Comparison of ENCODE assay signal across 27 cellular contexts in the genomic region with DNA sequence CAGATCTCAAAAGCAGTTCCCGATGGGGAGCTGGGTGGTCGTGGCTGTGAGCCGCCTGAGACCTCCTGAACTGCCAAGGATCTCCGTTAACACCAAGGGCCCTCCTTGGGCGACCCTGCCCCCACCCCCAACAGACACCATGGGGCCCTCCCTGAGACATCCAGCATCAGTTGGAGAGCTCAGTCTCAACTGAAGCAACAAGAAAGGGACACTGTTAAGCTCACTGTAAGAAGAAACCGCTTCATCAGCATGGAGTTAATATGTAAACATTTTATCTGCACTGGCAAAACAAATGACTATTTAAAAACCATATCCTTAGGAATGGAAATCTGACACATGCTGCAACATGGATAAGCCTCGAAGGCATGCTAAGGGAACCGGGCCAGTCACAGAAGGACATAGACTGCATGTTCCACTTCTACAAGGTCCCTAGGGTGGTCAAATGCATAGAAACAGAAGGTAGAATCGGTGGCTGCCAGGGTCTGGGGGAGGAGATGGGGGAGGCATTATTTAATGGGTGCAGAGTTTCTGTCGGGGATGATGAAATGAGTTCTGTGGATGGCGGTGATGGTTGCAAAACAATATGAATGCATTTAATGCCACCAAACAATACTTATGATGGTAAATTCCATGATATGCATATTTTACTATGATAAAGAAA. TPM values are rescaled to one million over a fixed set of nuclear protein-coding genes. Genes with fewer than 3 reads are reported as not detected.
DNase-seq lines count a peak whose midpoint lies in the region; ATAC-seq, FAIRE-seq and TF ChIP-seq lines count a peak whose summit lies in the region.
"Had no signal": no experiment of that assay in that cellular context is flagged by ENCODE, and none has a peak within 500 bp of the region (broad histone marks: within the 10 kb centered on the region; RNA-seq: fewer than 3 reads in every experiment).

No MANE protein-coding gene starts in this region.

- H3K4me1 ChIP-seq in cardiac muscle cell (ENCODE audit: low read depth), result peaks cover 74% of the 10 kb centered on the region
- peaks cover 7% of the 10 kb centered on the region for H3K4me1 ChIP-seq in right cardiac atrium (ENCODE audit: control insufficient read depth, insufficient read depth, low read length)
- peaks cover 99% of the 10 kb centered on the region for H3K4me1 ChIP-seq in vagina
- H3K4me1 ChIP-seq: gastrocnemius medialis had no signal

- no peak overlapping the region for H3K4me3 Mint-ChIP-seq in neural crest cell
- H3K4me3 Mint-ChIP-seq: activated B cell treated with CpG ODN at 0.5 μM for 24 hours; activated CD4-positive, alpha-beta memory T cell treated with anti-CD3 and anti-CD28 coated beads, Interleukin-2, amount 10 ng/mL, durations not matched to agents 7 days and 5 days; activated naive CD4-positive, alpha-beta T cell treated with anti-CD3 and anti-CD28 coated beads, Interleukin-2, amount 10 ng/mL, durations not matched to agents 7 days and 5 days; activated T-cell treated with anti-CD3 and anti-CD28 coated beads, Interleukin-2, amount 50 U/mL, for 24 hours; CD4-positive, alpha-beta T cell; IgD-negative memory B cell; T-helper 1 cell treated with Interleukin-12 subunit alpha and Interleukin-12 subunit beta and Interleukin-4 antibody, amounts not matched to agents 30 μg/mL and 1 μg/mL, for 36 hours had no signal

- H3K4me1 Mint-ChIP-seq in neural crest cell, result peaks cover 64% of the 10 kb centered on the region

- DNase-seq in cardiac muscle cell (ENCODE audit: low read depth in 1 of 2, low spot score in 1 of 2) (no peak), right cardiac atrium (no peak), erythroblast (lab: John Stamatoyannopoulos, UW) (peak; percentile 23 to 35), neural crest cell (ENCODE audit: low read depth, low spot score) (no peak), vagina (ENCODE audit: extremely low spot score in 2 of 2) (no peak), frontal cortex (ENCODE audit: low spot score in 2 of 2) (no peak)
- no peak for DNase-seq in stimulated activated naive CD4-positive, alpha-beta T cell (lab: John Stamatoyannopoulos, UW)
- DNase-seq: activated B cell treated with CpG ODN at 0.5 μM for 24 hours; activated CD4-positive, alpha-beta memory T cell treated with anti-CD3 and anti-CD28 coated beads, Interleukin-2, amount 10 ng/mL, durations not matched to agents 7 days and 5 days; activated naive CD4-positive, alpha-beta T cell treated with anti-CD3 and anti-CD28 coated beads, Interleukin-2, amount 10 ng/mL, durations not matched to agents 7 days and 5 days; activated T-cell treated with anti-CD3 and anti-CD28 coated beads, Interleukin-2, amount 50 U/mL, for 24 hours; CD4-positive, alpha-beta T cell; gastrocnemius medialis; NCI-H1048; NCI-H2107; NCI-H69; PC-3; posterior cingulate gyrus; SIG-M5; stimulated activated CD4-positive, alpha-beta T cell treated with anti-CD3 and anti-CD28 coated beads, Interleukin-12 subunit alpha, Interleukin-12 subunit beta, amount 100 ng/mL, for 4 hours had no signal

- H3K36me3 Mint-ChIP-seq in neural crest cell (ENCODE audit: low read depth), result no peaks in the 10 kb centered on the region
- H3K36me3 Mint-ChIP-seq: activated naive CD4-positive, alpha-beta T cell treated with anti-CD3 and anti-CD28 coated beads, Interleukin-2, amount 10 ng/mL, durations not matched to agents 7 days and 5 days; IgD-negative memory B cell had no signal

- FAIRE-seq in frontal cortex (lab: Jason Lieb, UNC), result no peak
- FAIRE-seq: astrocyte, GM18507 had no signal

- TF ChIP-seq CTCF in cardiac muscle cell (IDR thresholded peaks at IDR 0.05; ENCODE audit: low read depth, low read length) (no peak), neural crest cell (conservative IDR thresholded peaks at IDR 0.05) (no peak), vagina (IDR thresholded peaks at IDR 0.05) (no peak)

- H3K4me3 ChIP-seq in cardiac muscle cell (no peak overlapping the region), right cardiac atrium (ENCODE audit: low read length) (no peak overlapping the region), vagina (no peak overlapping the region)
- H3K4me3 ChIP-seq: coronary artery, gastrocnemius medialis, thoracic aorta had no signal

- ATAC-seq in right cardiac atrium (no peak), GM18505 (IDR thresholded peaks at IDR 0.05; ENCODE audit: unreplicated experiment) (no peak)
- ATAC-seq: gastrocnemius medialis, PC-3 had no signal

- peak overlapping the region; percentile 10 for H3K27ac Mint-ChIP-seq in neural crest cell (ENCODE audit: unreplicated experiment)
- H3K27ac Mint-ChIP-seq: activated B cell treated with CpG ODN at 0.5 μM for 24 hours; activated CD4-positive, alpha-beta memory T cell treated with anti-CD3 and anti-CD28 coated beads, Interleukin-2, amount 10 ng/mL, durations not matched to agents 7 days and 5 days; activated naive CD4-positive, alpha-beta T cell treated with anti-CD3 and anti-CD28 coated beads, Interleukin-2, amount 10 ng/mL, durations not matched to agents 7 days and 5 days; activated T-cell treated with anti-CD3 and anti-CD28 coated beads, Interleukin-2, amount 50 U/mL, for 24 hours; CD4-positive, alpha-beta T cell; IgD-negative memory B cell; T-helper 1 cell treated with Interleukin-12 subunit alpha and Interleukin-12 subunit beta and Interleukin-4 antibody, amounts not matched to agents 30 μg/mL and 1 μg/mL, for 36 hours had no signal

- no peaks in the 10 kb centered on the region for H3K27me3 Mint-ChIP-seq in neural crest cell (ENCODE audit: low read depth)

- intact Hi-C loops in right cardiac atrium (cut with DNase I) (no loop called here), vagina (cut with DNase I) (no loop called here)

- no peak for TF ChIP-seq POLR2A in erythroblast (IDR thresholded peaks at IDR 0.05; ENCODE audit: low read length)
- TF ChIP-seq POLR2A in vagina (IDR thresholded peaks at IDR 0.05), result no peak
- TF ChIP-seq POLR2A in GM18505 (IDR thresholded peaks at IDR 0.05; ENCODE audit: borderline replicate concordance, extremely low read depth, insufficient read depth, insufficient read length), result no peak

- H3K27ac ChIP-seq in cardiac muscle cell, result peak overlapping the region; percentile 67
- no peak overlapping the region for H3K27ac ChIP-seq in right cardiac atrium (ENCODE audit: low read length)
- peak overlapping the region; percentile 36 for H3K27ac ChIP-seq in vagina
- H3K27ac ChIP-seq: coronary artery, gastrocnemius medialis, thoracic aorta had no signal

- WGBS in right cardiac atrium, result 65% methylated on average over 11 of the region's 11 CpGs

- H3K36me3 ChIP-seq in cardiac muscle cell, result no peaks in the 10 kb centered on the region
- no peaks in the 10 kb centered on the region for H3K36me3 ChIP-seq in vagina
- H3K36me3 ChIP-seq: gastrocnemius medialis, thoracic aorta had no signal

- no peaks in the 10 kb centered on the region for H3K9me3 Mint-ChIP-seq in neural crest cell
- H3K9me3 Mint-ChIP-seq: activated B cell treated with CpG ODN at 0.5 μM for 24 hours; activated CD4-positive, alpha-beta memory T cell treated with anti-CD3 and anti-CD28 coated beads, Interleukin-2, amount 10 ng/mL, durations not matched to agents 7 days and 5 days; activated naive CD4-positive, alpha-beta T cell treated with anti-CD3 and anti-CD28 coated beads, Interleukin-2, amount 10 ng/mL, durations not matched to agents 7 days and 5 days; activated T-cell treated with anti-CD3 and anti-CD28 coated beads, Interleukin-2, amount 50 U/mL, for 24 hours; CD4-positive, alpha-beta T cell; IgD-negative memory B cell; T-helper 1 cell treated with Interleukin-12 subunit alpha and Interleukin-12 subunit beta and Interleukin-4 antibody, amounts not matched to agents 30 μg/mL and 1 μg/mL, for 36 hours had no signal

- H3K9me3 ChIP-seq in cardiac muscle cell (ENCODE audit: low read depth), result no peaks in the 10 kb centered on the region
- H3K9me3 ChIP-seq in right cardiac atrium (ENCODE audit: control insufficient read depth, low read length), result no peaks in the 10 kb centered on the region
- no peaks in the 10 kb centered on the region for H3K9me3 ChIP-seq in vagina
- H3K9me3 ChIP-seq: gastrocnemius medialis, thoracic aorta had no signal

- no peaks in the 10 kb centered on the region for H3K27me3 ChIP-seq in cardiac muscle cell
- no peaks in the 10 kb centered on the region for H3K27me3 ChIP-seq in right cardiac atrium (ENCODE audit: control insufficient read depth, insufficient read depth)
- H3K27me3 ChIP-seq in vagina, result no peaks in the 10 kb centered on the region

RNA-seq across cellular contexts. Expression of a gene that starts 47.4 kb away (rescaled TPM):
- total RNA-seq in cardiac muscle cell, result 36.7 and 38.6 TPM in 2 replicates
- polyA plus RNA-seq in cardiac muscle cell, result 21.5 and 23.6 TPM in 2 replicates
- total RNA-seq in right cardiac atrium, result 10 to 100 TPM; 33.7 to 38.9 (median 36.0) TPM
- 20.1 TPM for polyA plus RNA-seq in right cardiac atrium
- total RNA-seq in neural crest cell, result 12.4 and 14.9 TPM in 2 replicates
- 22.3 TPM for total RNA-seq in vagina
- 0.82 TPM for total RNA-seq in frontal cortex
- total RNA-seq: activated B cell treated with CpG ODN at 0.5 μM for 24 hours; CD4-positive, alpha-beta T cell; PC-3 had no signal
- polyA plus RNA-seq: IgD-negative memory B cell had no signal

Comparison
In these comparisons a context has a peak if more than half of its experiments do, and no peak if none do; other contexts are left out.
1. DNase-seq: peak in erythroblast (2 of 2); none in cardiac muscle cell (0 of 2), right cardiac atrium (0 of 3), neural crest cell (single experiment), vagina (0 of 2), stimulated activated naive CD4-positive, alpha-beta T cell (0 of 6) and frontal cortex (0 of 2).